ENCODE assay signal across 1 cellular context in genomic region chr4:8439168-8439567, GRCh38.
TF ChIP-seq lines count a peak whose summit lies in the region.

No MANE protein-coding gene starts in this region.

TF ChIP-seq in GM12878, 131 proteins besides CTCF, POLR2A, EP300 and RAD21 (continued from another document):
- TF ChIP-seq, protein P1, sequence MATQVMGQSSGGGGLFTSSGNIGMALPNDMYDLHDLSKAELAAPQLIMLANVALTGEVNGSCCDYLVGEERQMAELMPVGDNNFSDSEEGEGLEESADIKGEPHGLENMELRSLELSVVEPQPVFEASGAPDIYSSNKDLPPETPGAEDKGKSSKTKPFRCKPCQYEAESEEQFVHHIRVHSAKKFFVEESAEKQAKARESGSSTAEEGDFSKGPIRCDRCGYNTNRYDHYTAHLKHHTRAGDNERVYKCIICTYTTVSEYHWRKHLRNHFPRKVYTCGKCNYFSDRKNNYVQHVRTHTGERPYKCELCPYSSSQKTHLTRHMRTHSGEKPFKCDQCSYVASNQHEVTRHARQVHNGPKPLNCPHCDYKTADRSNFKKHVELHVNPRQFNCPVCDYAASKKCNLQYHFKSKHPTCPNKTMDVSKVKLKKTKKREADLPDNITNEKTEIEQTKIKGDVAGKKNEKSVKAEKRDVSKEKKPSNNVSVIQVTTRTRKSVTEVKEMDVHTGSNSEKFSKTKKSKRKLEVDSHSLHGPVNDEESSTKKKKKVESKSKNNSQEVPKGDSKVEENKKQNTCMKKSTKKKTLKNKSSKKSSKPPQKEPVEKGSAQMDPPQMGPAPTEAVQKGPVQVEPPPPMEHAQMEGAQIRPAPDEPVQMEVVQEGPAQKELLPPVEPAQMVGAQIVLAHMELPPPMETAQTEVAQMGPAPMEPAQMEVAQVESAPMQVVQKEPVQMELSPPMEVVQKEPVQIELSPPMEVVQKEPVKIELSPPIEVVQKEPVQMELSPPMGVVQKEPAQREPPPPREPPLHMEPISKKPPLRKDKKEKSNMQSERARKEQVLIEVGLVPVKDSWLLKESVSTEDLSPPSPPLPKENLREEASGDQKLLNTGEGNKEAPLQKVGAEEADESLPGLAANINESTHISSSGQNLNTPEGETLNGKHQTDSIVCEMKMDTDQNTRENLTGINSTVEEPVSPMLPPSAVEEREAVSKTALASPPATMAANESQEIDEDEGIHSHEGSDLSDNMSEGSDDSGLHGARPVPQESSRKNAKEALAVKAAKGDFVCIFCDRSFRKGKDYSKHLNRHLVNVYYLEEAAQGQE (IDR thresholded peaks at IDR 0.05; ENCODE audit: low read depth, low read length), result no peak
- no peak for TF ChIP-seq ZNF207 (IDR thresholded peaks at IDR 0.05; ENCODE audit: borderline replicate concordance)
- no peak for TF ChIP-seq SREBF1 (IDR thresholded peaks at IDR 0.05; ENCODE audit: low read length)
- TF ChIP-seq GABPA (IDR thresholded peaks at IDR 0.05; ENCODE audit: low read depth), result no peak
- TF ChIP-seq KLF5 (IDR thresholded peaks at IDR 0.05; ENCODE audit: partially characterized antibody), result no peak
- no peak for TF ChIP-seq MTA3 (IDR thresholded peaks at IDR 0.05; ENCODE audit: borderline replicate concordance, low read length)
- TF ChIP-seq HCFC1 (IDR thresholded peaks at IDR 0.05; ENCODE audit: low read length), result no peak
- no peak for TF ChIP-seq RELA (IDR thresholded peaks at IDR 0.05; ENCODE audit: borderline replicate concordance, partially characterized antibody)
- no peak for TF ChIP-seq SUZ12 (IDR thresholded peaks at IDR 0.05; ENCODE audit: unreplicated experiment)
- TF ChIP-seq TCF7 (IDR thresholded peaks at IDR 0.05; ENCODE audit: borderline replicate concordance), result no peak
- no peak for TF ChIP-seq ZNF274 (IDR thresholded peaks at IDR 0.05; ENCODE audit: insufficient read depth, insufficient read length)
